Comparison of ENCODE assay signal across 27 cellular contexts in genomic region chr19:17565611-17566010, GRCh38. TPM values are rescaled to one million over a fixed set of nuclear protein-coding genes. Genes with fewer than 3 reads are reported as not detected.
DNase-seq lines count a peak whose midpoint lies in the region; ATAC-seq and TF ChIP-seq lines count a peak whose summit lies in the region.
"Had no signal": no experiment of that assay in that cellular context is flagged by ENCODE, and none has a peak within 500 bp of the region (broad histone marks: within the 10 kb centered on the region; RNA-seq: fewer than 3 reads in every experiment).

No MANE protein-coding gene starts in this region.

- TF ChIP-seq CTCF in Calu3 (IDR thresholded peaks at IDR 0.05; ENCODE audit: unreplicated experiment) (no peak), osteoblast (IDR thresholded peaks at IDR 0.05; ENCODE audit: extremely low read depth, low read depth, low read length) (no peak)

- intact Hi-C loops in Calu3 (cut with micrococcal nuclease; ENCODE audit: unreplicated experiment) = no loop called here
- intact Hi-C loops in Right ventricle myocardium superior (cut with DNase I) = no loop called here

- no peak overlapping the region for H3K4me2 ChIP-seq in osteoblast (ENCODE audit: insufficient read depth, low read length)
- H3K4me2 ChIP-seq: hepatocyte, neural progenitor cell, SK-N-SH had no signal

- peaks cover 22% of the 10 kb centered on the region for H3K36me3 Mint-ChIP-seq in Calu3 (ENCODE audit: insufficient read depth, unreplicated experiment)

- BruUV-seq in Calu3 (replicated peaks; lab: Mats Ljungman, UMichigan) = no TSS peak

- H3K27me3 ChIP-seq in osteoblast (ENCODE audit: insufficient read depth, low read length) = no peaks in the 10 kb centered on the region
- H3K27me3 ChIP-seq: foreskin keratinocyte, hepatocyte, neural progenitor cell had no signal

- no peak overlapping the region for H3K27ac ChIP-seq in osteoblast (ENCODE audit: low read depth, low read length)
- H3K27ac ChIP-seq in caudate nucleus (ENCODE audit: low read depth, low read length) = no peak overlapping the region
- H3K27ac ChIP-seq: C4-2B, foreskin keratinocyte, hepatocyte, neural progenitor cell had no signal

- CTCF ChIA-PET in Calu3 (lab: Charles Lee) = interaction anchor here (1.3 kb wide), 1 partner anchor 11 kb away, joined by 3 read pairs; no protein-coding TSS in a partner anchor

- H3K79me2 ChIP-seq in osteoblast (ENCODE audit: insufficient read depth, low read length) = peaks cover 37% of the 10 kb centered on the region
- H3K79me2 ChIP-seq: hepatocyte had no signal

- no peak overlapping the region for H3K27ac Mint-ChIP-seq in Calu3 (ENCODE audit: unreplicated experiment)
- H3K27ac Mint-ChIP-seq: activated naive CD8-positive, alpha-beta T cell treated with anti-CD3 and anti-CD28 coated beads, Interleukin-2, amount 50 U/mL, for 24 hours; brain; memory B cell; T-helper 2 cell treated with Interferon-gamma antibody and Interleukin-4, amounts not matched to agents 5 μg/mL and 100 μg/mL, for 36 hours had no signal

- H3K9me3 Mint-ChIP-seq in Calu3 (ENCODE audit: low read depth, unreplicated experiment) = no peaks in the 10 kb centered on the region
- H3K9me3 Mint-ChIP-seq: activated naive CD8-positive, alpha-beta T cell treated with anti-CD3 and anti-CD28 coated beads, Interleukin-2, amount 50 U/mL, for 24 hours; brain; memory B cell; neural progenitor cell; T-helper 2 cell treated with Interferon-gamma antibody and Interleukin-4, amounts not matched to agents 5 μg/mL and 100 μg/mL, for 36 hours had no signal

- peak; percentile 40 for ATAC-seq in Right ventricle myocardium superior (ENCODE audit: poor library complexity)
- no peak for ATAC-seq in HG03432 (IDR thresholded peaks at IDR 0.05; ENCODE audit: unreplicated experiment)
- ATAC-seq: activated naive CD8-positive, alpha-beta T cell treated with anti-CD3 and anti-CD28 coated beads, Interleukin-2, amount 50 U/mL, for 24 hours; foreskin keratinocyte; left colon had no signal

- DNase-seq in Calu3 (peak; percentile 23), SK-MEL-5 (ENCODE audit: low read depth, low spot score) (peak; percentile 84), Right ventricle myocardium superior (no peak), osteoblast (ENCODE audit: insufficient read length, low spot score, missing footprints) (peak; percentile 64), caudate nucleus (lab: John Stamatoyannopoulos, UW) (no peak), HK-2 (ENCODE audit: unreplicated experiment) (no peak), amniotic stem cell (lab: John Stamatoyannopoulos, UW) (no peak)
- DNase-seq: activated CD4-positive, alpha-beta T cell treated with anti-CD3 and anti-CD28 coated beads for 4 hours; activated gamma-delta T cell treated with Interleukin-2 at 50 U/mL for 16 hours; activated naive CD8-positive, alpha-beta T cell treated with anti-CD3 and anti-CD28 coated beads, Interleukin-2, amount 50 U/mL, for 24 hours; DMS 273 treated with DMSO at 0.1 percent for 48 hours; effector CD8-positive, alpha-beta T cell; foreskin keratinocyte; left colon; NCI-H1092 treated with DMSO at 0.1 percent for 48 hours; NCI-H187 treated with DMSO at 0.1 percent for 48 hours; NCI-H2227 treated with DMSO at 0.1 percent for 48 hours; NCI-H69; SK-N-SH; stimulated activated naive CD4-positive, alpha-beta T cell treated with Interleukin-2 at 50 U/mL for 16 hours had no signal

- H3K4me1 Mint-ChIP-seq in Calu3 (ENCODE audit: low read depth, unreplicated experiment) = peaks cover 7% of the 10 kb centered on the region
- H3K4me1 Mint-ChIP-seq: activated naive CD8-positive, alpha-beta T cell treated with anti-CD3 and anti-CD28 coated beads, Interleukin-2, amount 50 U/mL, for 24 hours; brain; neural progenitor cell had no signal

- no peaks in the 10 kb centered on the region for H4K20me1 ChIP-seq in osteoblast (ENCODE audit: insufficient read depth, low read length)

- H3K4me3 ChIP-seq in osteoblast (ENCODE audit: insufficient read depth, low read length) = no peak overlapping the region
- H3K4me3 ChIP-seq: hepatocyte, neural progenitor cell had no signal

- H2AFZ ChIP-seq in osteoblast (ENCODE audit: low read length) = no peak overlapping the region
- H2AFZ ChIP-seq: hepatocyte, neural progenitor cell had no signal

- H3K9me3 ChIP-seq in osteoblast (ENCODE audit: low read depth, low read length) = no peaks in the 10 kb centered on the region
- H3K9me3 ChIP-seq: SK-N-SH had no signal

- H3K4me3 Mint-ChIP-seq in Calu3 (ENCODE audit: low read depth, unreplicated experiment) = no peak overlapping the region
- H3K4me3 Mint-ChIP-seq: activated naive CD8-positive, alpha-beta T cell treated with anti-CD3 and anti-CD28 coated beads, Interleukin-2, amount 50 U/mL, for 24 hours; brain; memory B cell; neural progenitor cell; T-helper 2 cell treated with Interferon-gamma antibody and Interleukin-4, amounts not matched to agents 5 μg/mL and 100 μg/mL, for 36 hours had no signal

- H3K36me3 ChIP-seq in osteoblast (ENCODE audit: insufficient read depth, low read length) = peaks cover 78% of the 10 kb centered on the region
- H3K36me3 ChIP-seq: neural progenitor cell had no signal

- H3K27me3 Mint-ChIP-seq in Calu3 (ENCODE audit: unreplicated experiment) = no peaks in the 10 kb centered on the region
- H3K27me3 Mint-ChIP-seq: activated naive CD8-positive, alpha-beta T cell treated with anti-CD3 and anti-CD28 coated beads, Interleukin-2, amount 50 U/mL, for 24 hours; memory B cell had no signal

- in situ Hi-C loops in SK-MEL-5 (cut with HindIII; ENCODE audit: low pct_unique_long_range_greater_than_20kb, low sequenced_read_pairs) = no loop called here

- H3K4me1 ChIP-seq in osteoblast (ENCODE audit: insufficient read depth, low read length) = peaks cover under 1% of the 10 kb centered on the region
- H3K4me1 ChIP-seq: foreskin keratinocyte, neural progenitor cell had no signal

RNA-seq across cellular contexts. Expression of gene COLGALT1, which starts 10.2 kb away (rescaled TPM):
- total RNA-seq in Calu3 (2022) (69.8 and 79.1 TPM in 2 replicates), Right ventricle myocardium superior (29.9 TPM), osteoblast (106 and 108 TPM in 2 replicates)
- total RNA-seq in SK-MEL-5 (2014; rRNA removed; shearing (Covaris generic)) = 85.1 and 86.6 TPM in 2 replicates
- 230 and 279 TPM in 2 replicates for polyA plus RNA-seq in SK-MEL-5 (2015; cell fraction: cytosol; rRNA removed)
- polyA plus RNA-seq in SK-MEL-5 (2015; cell fraction: nucleus; rRNA removed) = 106 and 124 TPM in 2 replicates

RNA-seq across cellular contexts. Expression of gene PGLS, which starts 54.2 kb away (rescaled TPM):
- total RNA-seq in Calu3 (2022) = 75.5 and 78.1 TPM in 2 replicates
- total RNA-seq in SK-MEL-5 (2014; rRNA removed; shearing (Covaris generic)) = 58.6 and 59.2 TPM in 2 replicates
- 117 and 173 TPM in 2 replicates for polyA plus RNA-seq in SK-MEL-5 (2015; cell fraction: cytosol; rRNA removed)
- polyA plus RNA-seq in SK-MEL-5 (2015; cell fraction: nucleus; rRNA removed) = 57.2 and 80.3 TPM in 2 replicates
- 19.6 TPM for total RNA-seq in Right ventricle myocardium superior
- total RNA-seq in osteoblast = 84.6 and 98.1 TPM in 2 replicates

Comparison
In these comparisons a context has a peak if more than half of its experiments do, and no peak if none do; other contexts are left out.
1. DNase-seq: peak in Calu3 (single experiment), SK-MEL-5 (single experiment) and osteoblast (single experiment); none in Right ventricle myocardium superior (single experiment), caudate nucleus (0 of 61), HK-2 (single experiment) and amniotic stem cell (single experiment).